In genomic region chr1:7704214-7705047, GRCh38 we compare ENCODE assay signal across 8 cellular contexts.
A peak's percentile ranks its signal among the peaks of the same experiment; 100 is the strongest.
DNase-seq lines count a peak whose midpoint lies in the region; ATAC-seq and TF ChIP-seq lines count a peak whose summit lies in the region.

No MANE protein-coding gene starts in this region.

- H3K4me3 Mint-ChIP-seq in CD14-positive monocyte, result peak overlapping the region; percentile 79 to 85
- no peak overlapping the region for H3K4me3 Mint-ChIP-seq in activated T-helper 1 cell treated with anti-CD3 and anti-CD28 coated beads, Interleukin-12 subunit alpha, Interleukin-12 subunit beta, Interleukin-2, Interleukin-4 antibody, amounts not matched to agents 30 ng/mL and 10 ng/mL and 1 ng/mL, durations not matched to agents 14 hours and 24 hours and 36 hours
- no peak overlapping the region for H3K4me3 Mint-ChIP-seq in neural crest cell
- peak overlapping the region; percentile 82 for H3K4me3 Mint-ChIP-seq in stimulated activated memory B cell treated with anti-CD40 and anti-IgM and Interleukin-4, amounts not matched to agents 10 μg/mL and 1 μg/mL and 100 μg/mL, for 72 hours

- H3K27me3 ChIP-seq in fibroblast of lung (ENCODE audit: control insufficient read depth, insufficient read depth, low read length), result peaks cover 34% of the 10 kb centered on the region

- no peak overlapping the region for H3K4me2 ChIP-seq in fibroblast of lung (ENCODE audit: extremely low read depth, insufficient read depth, low read length)

- H3K4me1 ChIP-seq in fibroblast of lung (ENCODE audit: control insufficient read depth, extremely low read depth, insufficient read depth, low read length), result no peaks in the 10 kb centered on the region

- H3K27me3 Mint-ChIP-seq in CD14-positive monocyte (ENCODE audit: low read depth in 3 of 3), result peaks cover 64 to 77% (median 69%) of the 10 kb centered on the region in 3 donors
- H3K27me3 Mint-ChIP-seq in activated T-helper 1 cell treated with anti-CD3 and anti-CD28 coated beads, Interleukin-12 subunit alpha, Interleukin-12 subunit beta, Interleukin-2, Interleukin-4 antibody, amounts not matched to agents 30 ng/mL and 10 ng/mL and 1 ng/mL, durations not matched to agents 14 hours and 24 hours and 36 hours (ENCODE audit: insufficient read depth), result peaks cover 65% of the 10 kb centered on the region
- H3K27me3 Mint-ChIP-seq in neural crest cell (ENCODE audit: low read depth), result peaks cover 65% of the 10 kb centered on the region
- H3K27me3 Mint-ChIP-seq in stimulated activated memory B cell treated with anti-CD40 and anti-IgM and Interleukin-4, amounts not matched to agents 10 μg/mL and 1 μg/mL and 100 μg/mL, for 72 hours, result peaks cover 38% of the 10 kb centered on the region

- H2AFZ ChIP-seq in fibroblast of lung (ENCODE audit: low read length), result no peak overlapping the region

- no peaks in the 10 kb centered on the region for H3K79me2 ChIP-seq in fibroblast of lung (ENCODE audit: control insufficient read depth, insufficient read depth, low read length)

- H3K9ac ChIP-seq in fibroblast of lung (ENCODE audit: insufficient read depth, low read length), result no peak overlapping the region

- H3K27ac Mint-ChIP-seq in CD14-positive monocyte (no peak overlapping the region), neural crest cell (ENCODE audit: unreplicated experiment) (no peak overlapping the region)
- H3K27ac Mint-ChIP-seq in activated T-helper 1 cell treated with anti-CD3 and anti-CD28 coated beads, Interleukin-12 subunit alpha, Interleukin-12 subunit beta, Interleukin-2, Interleukin-4 antibody, amounts not matched to agents 30 ng/mL and 10 ng/mL and 1 ng/mL, durations not matched to agents 14 hours and 24 hours and 36 hours, result no peak overlapping the region
- H3K27ac Mint-ChIP-seq in stimulated activated memory B cell treated with anti-CD40 and anti-IgM and Interleukin-4, amounts not matched to agents 10 μg/mL and 1 μg/mL and 100 μg/mL, for 72 hours, result peak overlapping the region; percentile 64

- H3K9me3 Mint-ChIP-seq in CD14-positive monocyte (peaks cover 0 to 21% (median 2%) of the 10 kb centered on the region in 7 donors), neural crest cell (no peaks in the 10 kb centered on the region)
- no peaks in the 10 kb centered on the region for H3K9me3 Mint-ChIP-seq in activated T-helper 1 cell treated with anti-CD3 and anti-CD28 coated beads, Interleukin-12 subunit alpha, Interleukin-12 subunit beta, Interleukin-2, Interleukin-4 antibody, amounts not matched to agents 30 ng/mL and 10 ng/mL and 1 ng/mL, durations not matched to agents 14 hours and 24 hours and 36 hours
- H3K9me3 Mint-ChIP-seq in stimulated activated memory B cell treated with anti-CD40 and anti-IgM and Interleukin-4, amounts not matched to agents 10 μg/mL and 1 μg/mL and 100 μg/mL, for 72 hours, result no peaks in the 10 kb centered on the region

- ATAC-seq in GM19463 (IDR thresholded peaks at IDR 0.05; ENCODE audit: unreplicated experiment) (peak; percentile 95), HG03565 (IDR thresholded peaks at IDR 0.05; ENCODE audit: unreplicated experiment) (peak; percentile 88)
- peak; percentile 95 for ATAC-seq in stimulated activated memory B cell treated with anti-CD40 and anti-IgM and Interleukin-4, amounts not matched to agents 10 μg/mL and 1 μg/mL and 100 μg/mL, for 72 hours

- TF ChIP-seq CTCF in CD14-positive monocyte (IDR thresholded peaks at IDR 0.05) (no peak), fibroblast of lung (conservative IDR thresholded peaks at IDR 0.05 in 1 of 2, IDR thresholded peaks at IDR 0.05 in 1 of 2; ENCODE audit: low read depth in 1 of 2, low read length in 2 of 2) (no peak), neural crest cell (conservative IDR thresholded peaks at IDR 0.05) (no peak)

- peak overlapping the region in 1 of 4 experiments; percentile 33 for H3K4me3 ChIP-seq in fibroblast of lung (replicated peaks in 1 of 4; ENCODE audit: control extremely low read depth in 1 of 4, insufficient read depth in 1 of 4, low read depth in 3 of 4, low read length in 4 of 4)

- H3K36me3 Mint-ChIP-seq in CD14-positive monocyte, result peaks cover 0 to 6% of the 10 kb centered on the region in 2 donors
- H3K36me3 Mint-ChIP-seq in activated T-helper 1 cell treated with anti-CD3 and anti-CD28 coated beads, Interleukin-12 subunit alpha, Interleukin-12 subunit beta, Interleukin-2, Interleukin-4 antibody, amounts not matched to agents 30 ng/mL and 10 ng/mL and 1 ng/mL, durations not matched to agents 14 hours and 24 hours and 36 hours (ENCODE audit: low read depth), result no peaks in the 10 kb centered on the region
- H3K36me3 Mint-ChIP-seq in neural crest cell (ENCODE audit: low read depth), result peaks cover 4% of the 10 kb centered on the region
- no peaks in the 10 kb centered on the region for H3K36me3 Mint-ChIP-seq in stimulated activated memory B cell treated with anti-CD40 and anti-IgM and Interleukin-4, amounts not matched to agents 10 μg/mL and 1 μg/mL and 100 μg/mL, for 72 hours

- peaks cover 8% of the 10 kb centered on the region for H3K4me1 Mint-ChIP-seq in CD14-positive monocyte
- H3K4me1 Mint-ChIP-seq in activated T-helper 1 cell treated with anti-CD3 and anti-CD28 coated beads, Interleukin-12 subunit alpha, Interleukin-12 subunit beta, Interleukin-2, Interleukin-4 antibody, amounts not matched to agents 30 ng/mL and 10 ng/mL and 1 ng/mL, durations not matched to agents 14 hours and 24 hours and 36 hours (ENCODE audit: low read depth), result no peaks in the 10 kb centered on the region
- peaks cover 23% of the 10 kb centered on the region for H3K4me1 Mint-ChIP-seq in neural crest cell
- no peaks in the 10 kb centered on the region for H3K4me1 Mint-ChIP-seq in stimulated activated memory B cell treated with anti-CD40 and anti-IgM and Interleukin-4, amounts not matched to agents 10 μg/mL and 1 μg/mL and 100 μg/mL, for 72 hours

- peak; percentile 92 for DNase-seq in CD14-positive monocyte (ENCODE audit: low spot score)
- DNase-seq in NOMO-1 treated with DMSO at 0.1 percent for 48 hours (lab: John Stamatoyannopoulos, UW; ENCODE audit: unreplicated experiment), result peak; percentile 54
- peak; percentile 91 for DNase-seq in activated T-helper 1 cell treated with anti-CD3 and anti-CD28 coated beads, Interleukin-12 subunit alpha, Interleukin-12 subunit beta, Interleukin-2, Interleukin-4 antibody, amounts not matched to agents 30 ng/mL and 10 ng/mL and 1 ng/mL, durations not matched to agents 14 hours and 24 hours and 36 hours (ENCODE audit: low spot score)
- DNase-seq in fibroblast of lung (ENCODE audit: low read depth in 2 of 2), result peak; percentile 78 to 85
- peak; percentile 95 for DNase-seq in neural crest cell (ENCODE audit: low read depth, low spot score)

- no peaks in the 10 kb centered on the region for H4K20me1 ChIP-seq in fibroblast of lung (ENCODE audit: control insufficient read depth, extremely low read depth, insufficient read depth, low read length)

- H3K9me3 ChIP-seq in fibroblast of lung (ENCODE audit: control insufficient read depth, insufficient read depth, low read depth, low read length), result no peaks in the 10 kb centered on the region

- intact Hi-C loops in CD14-positive monocyte (cut with micrococcal nuclease), result loop anchor here in 1 of 2 donors (5.0 kb wide), 1 partner anchor 78 kb away; the partner anchor contains the start of gene PER3
- intact Hi-C loops in activated T-helper 1 cell treated with anti-CD3 and anti-CD28 coated beads, Interleukin-12 subunit alpha, Interleukin-12 subunit beta, Interleukin-2, Interleukin-4 antibody, amounts not matched to agents 30 ng/mL and 10 ng/mL and 1 ng/mL, durations not matched to agents 14 hours and 24 hours and 36 hours (cut with micrococcal nuclease), result loop anchor here (5.0 kb wide), 1 partner anchor 68 kb away; the partner anchor contains the start of gene VAMP3

- H3K36me3 ChIP-seq in fibroblast of lung (ENCODE audit: control insufficient read depth, insufficient read depth, low read length), result no peaks in the 10 kb centered on the region

- H3K27ac ChIP-seq in fibroblast of lung (ENCODE audit: insufficient read depth, low read length), result no peak overlapping the region

Comparison
In these comparisons a context has a peak if more than half of its experiments do, and no peak if none do; other contexts are left out.
1. H3K4me3 Mint-ChIP-seq: peak in CD14-positive monocyte (2 of 2) and stimulated activated memory B cell treated with anti-CD40 and anti-IgM and Interleukin-4, amounts not matched to agents 10 μg/mL and 1 μg/mL and 100 μg/mL, for 72 hours (single experiment); none in activated T-helper 1 cell treated with anti-CD3 and anti-CD28 coated beads, Interleukin-12 subunit alpha, Interleukin-12 subunit beta, Interleukin-2, Interleukin-4 antibody, amounts not matched to agents 30 ng/mL and 10 ng/mL and 1 ng/mL, durations not matched to agents 14 hours and 24 hours and 36 hours (single experiment) and neural crest cell (single experiment).
2. Peak in every context shown above with its lines, with median percentiles within 50 percentile points of each other: DNase-seq and ATAC-seq.